ENCODE assay signal across 22 cellular contexts in genomic region chr2:226180485-226180884, GRCh38.
"Had no signal": no experiment of that assay in that cellular context is flagged by ENCODE, and none has a peak within 500 bp of the region (broad histone marks: within the 10 kb centered on the region; RNA-seq: fewer than 3 reads in every experiment).

No MANE protein-coding gene starts in this region.

- H3K27ac ChIP-seq: breast epithelium, tibial artery had no signal

- H3K36me3 ChIP-seq: breast epithelium, tibial artery had no signal

- H3K27me3 ChIP-seq: breast epithelium, tibial artery had no signal

- ATAC-seq: activated CD4-positive, alpha-beta T cell treated with anti-CD3 and anti-CD28 coated beads for 36 hours; activated naive CD4-positive, alpha-beta T cell treated with anti-CD3 and anti-CD28 coated beads, Interleukin-2, amount 50 U/mL, for 72 hours; activated T-cell treated with anti-CD3 and anti-CD28 coated beads, Interleukin-2, amount 50 U/mL, for 72 hours; left colon; naive thymus-derived CD4-positive, alpha-beta T cell; right cardiac atrium had no signal

- H3K4me3 ChIP-seq: breast epithelium, tibial artery had no signal

- DNase-seq: activated CD4-positive, alpha-beta T cell treated with anti-CD3 and anti-CD28 coated beads for 36 hours; activated CD4-positive, alpha-beta T cell treated with anti-CD3 and anti-CD28 coated beads, Interleukin-2, amount 50 U/mL, for 4 hours; activated CD4-positive, CD25-positive, alpha-beta regulatory T cell; activated naive CD4-positive, alpha-beta T cell; activated T-cell treated with anti-CD3 and anti-CD28 coated beads for 4 hours; activated T-cell treated with anti-CD3 and anti-CD28 coated beads, Interleukin-2, amount 50 U/mL, for 72 hours; central memory CD4-positive, alpha-beta T cell; head of caudate nucleus; hypothalamus; immature natural killer cell; kidney; left colon; midbrain; naive thymus-derived CD4-positive, alpha-beta T cell; right cardiac atrium; stimulated activated CD4-positive, alpha-beta T cell treated with anti-CD3 and anti-CD28 coated beads, Interleukin-4, amount 100 ng/mL, for 1 hour; substantia nigra; T-helper 1 cell; tibial artery had no signal

- FAIRE-seq: endothelial cell of umbilical vein, kidney had no signal

- H3K4me1 ChIP-seq: breast epithelium had no signal
